Comparison of ENCODE assay signal across 30 cellular contexts in the genomic region with DNA sequence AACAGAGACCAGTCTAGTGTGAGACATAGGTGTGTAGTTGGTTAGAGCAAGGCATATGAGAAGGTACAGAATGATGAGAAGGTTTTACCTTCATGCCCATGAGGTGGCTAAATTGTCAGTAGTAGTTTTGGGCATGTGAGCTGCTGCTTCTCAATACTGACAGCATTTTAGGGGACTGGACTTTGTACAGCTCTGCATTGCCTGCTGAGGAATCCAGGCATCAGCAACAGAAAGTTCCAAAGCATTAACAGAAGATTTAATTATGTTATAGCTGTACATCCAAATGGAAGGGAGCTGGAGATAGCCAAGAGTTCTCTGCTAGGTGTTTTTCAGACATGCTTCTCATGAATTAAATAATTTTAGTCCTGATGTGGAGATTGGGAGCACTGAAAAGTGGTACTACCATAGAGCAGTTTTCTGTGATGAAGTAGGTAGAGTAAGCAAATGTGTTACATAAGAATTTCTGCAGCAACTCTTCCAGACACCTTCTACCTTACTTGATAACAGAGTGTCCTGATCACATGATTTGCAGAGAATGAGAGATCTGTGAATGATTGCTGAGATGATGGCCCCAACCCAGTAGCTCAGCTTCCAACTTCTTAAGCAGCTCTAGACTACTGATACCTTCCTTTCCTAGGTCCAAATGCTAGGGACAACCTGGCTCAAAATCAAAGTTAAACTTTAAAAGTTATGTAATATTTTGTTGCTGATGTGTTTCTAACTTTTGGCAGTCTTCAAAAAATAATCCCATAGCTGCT. TPM values are rescaled to one million over a fixed set of nuclear protein-coding genes. Genes with fewer than 3 reads are reported as not detected.
DNase-seq lines count a peak whose midpoint lies in the region; ATAC-seq and TF ChIP-seq lines count a peak whose summit lies in the region.
"Had no signal": no experiment of that assay in that cellular context is flagged by ENCODE, and none has a peak within 500 bp of the region (broad histone marks: within the 10 kb centered on the region; RNA-seq: fewer than 3 reads in every experiment).

No MANE protein-coding gene starts in this region.

- H3K4me3 ChIP-seq in hepatocyte = no peak overlapping the region
- H3K4me3 ChIP-seq in mucosa of descending colon = no peak overlapping the region
- H3K4me3 ChIP-seq: breast epithelium, lung, testis had no signal

- H3K4me3 Mint-ChIP-seq in activated T-helper 17 cell treated with anti-CD3 and anti-CD28 coated beads, Interleukin-2, amount 50 U/mL, for 72 hours = no peak overlapping the region
- H3K4me3 Mint-ChIP-seq: activated CD4-positive, alpha-beta T cell treated with anti-CD3 and anti-CD28 coated beads for 36 hours; activated CD8-positive, alpha-beta T cell treated with anti-CD3 and anti-CD28 coated beads, Interleukin-2, amount 10 ng/mL, durations not matched to agents 7 days and 5 days; activated naive CD8-positive, alpha-beta T cell; immature natural killer cell; stimulated activated naive B cell treated with anti-CD40 and anti-IgM and Interleukin-4, amounts not matched to agents 10 μg/mL and 1 μg/mL and 100 μg/mL, for 72 hours; T-helper 2 cell treated with Interferon-gamma antibody and Interleukin-4, amounts not matched to agents 5 μg/mL and 100 μg/mL, for 36 hours had no signal

- no peak overlapping the region for H3K27ac Mint-ChIP-seq in activated T-helper 17 cell treated with anti-CD3 and anti-CD28 coated beads, Interleukin-2, amount 50 U/mL, for 72 hours
- H3K27ac Mint-ChIP-seq: activated CD4-positive, alpha-beta T cell treated with anti-CD3 and anti-CD28 coated beads for 36 hours; activated CD8-positive, alpha-beta T cell treated with anti-CD3 and anti-CD28 coated beads, Interleukin-2, amount 10 ng/mL, durations not matched to agents 7 days and 5 days; activated naive CD8-positive, alpha-beta T cell; activated T-helper 2 cell treated with anti-CD3 and anti-CD28 coated beads, Interferon-gamma antibody, Interleukin-2, Interleukin-4, amounts not matched to agents 10 μg/mL and 5 μg/mL and 100 μg/mL, durations not matched to agents 14 hours and 24 hours and 36 hours; stimulated activated naive B cell treated with anti-CD40 and anti-IgM and Interleukin-4, amounts not matched to agents 10 μg/mL and 1 μg/mL and 100 μg/mL, for 72 hours; T-helper 2 cell treated with Interferon-gamma antibody and Interleukin-4, amounts not matched to agents 5 μg/mL and 100 μg/mL, for 36 hours had no signal

- peak overlapping the region; percentile 12 for H3K27ac ChIP-seq in hepatocyte
- H3K27ac ChIP-seq: breast epithelium, epithelial cell of prostate, HL-60, testis had no signal

- no peaks in the 10 kb centered on the region for H3K9me3 ChIP-seq in hepatocyte (ENCODE audit: low read depth)
- no peaks in the 10 kb centered on the region for H3K9me3 ChIP-seq in mucosa of descending colon
- H3K9me3 ChIP-seq: breast epithelium, testis had no signal

- TF ChIP-seq CTCF in hepatocyte (IDR thresholded peaks at IDR 0.05; ENCODE audit: poor library complexity) (no peak), mucosa of descending colon (IDR thresholded peaks at IDR 0.05) (no peak)

- no peaks in the 10 kb centered on the region for H3K27me3 Mint-ChIP-seq in activated T-helper 17 cell treated with anti-CD3 and anti-CD28 coated beads, Interleukin-2, amount 50 U/mL, for 72 hours
- H3K27me3 Mint-ChIP-seq: activated CD4-positive, alpha-beta T cell treated with anti-CD3 and anti-CD28 coated beads for 36 hours; activated naive CD8-positive, alpha-beta T cell had no signal

- in situ Hi-C loops in ACHN (cut with HindIII; ENCODE audit: low pct_ligation_motif_present, low pct_unique_long_range_greater_than_20kb, low sequenced_read_pairs) = no loop called here

- no peak overlapping the region for H2AFZ ChIP-seq in hepatocyte

- H3K36me3 ChIP-seq in hepatocyte (replicated peaks; ENCODE audit: insufficient read depth, low read depth) (no peaks in the 10 kb centered on the region), mucosa of descending colon (ENCODE audit: low read depth) (no peaks in the 10 kb centered on the region)
- H3K36me3 ChIP-seq: breast epithelium had no signal

- H3K9me2 ChIP-seq in hepatocyte (replicated peaks; ENCODE audit: insufficient read depth) = no peaks in the 10 kb centered on the region

- H3K4me1 Mint-ChIP-seq in activated T-helper 17 cell treated with anti-CD3 and anti-CD28 coated beads, Interleukin-2, amount 50 U/mL, for 72 hours = peaks cover 10% of the 10 kb centered on the region
- H3K4me1 Mint-ChIP-seq: stimulated activated naive B cell treated with anti-CD40 and anti-IgM and Interleukin-4, amounts not matched to agents 10 μg/mL and 1 μg/mL and 100 μg/mL, for 72 hours had no signal

- peaks cover 80% of the 10 kb centered on the region for H3K79me2 ChIP-seq in hepatocyte

- H3K4me1 ChIP-seq in hepatocyte (ENCODE audit: insufficient read depth) (peaks cover 12% of the 10 kb centered on the region), mucosa of descending colon (ENCODE audit: low read depth) (peaks cover 23% of the 10 kb centered on the region)
- H3K4me1 ChIP-seq: breast epithelium, testis had no signal

- H3K27me3 ChIP-seq in hepatocyte = no peaks in the 10 kb centered on the region
- H3K27me3 ChIP-seq: breast epithelium, testis had no signal

- DNase-seq in ACHN (peak; percentile 60), hepatocyte (ENCODE audit: low spot score) (peak; percentile 38), mucosa of descending colon (no peak), NCI-H1417 (lab: John Stamatoyannopoulos, UW) (no peak)
- DNase-seq: activated CD4-positive, alpha-beta T cell treated with anti-CD3 and anti-CD28 coated beads for 36 hours; activated CD8-positive, alpha-beta T cell treated with anti-CD3 and anti-CD28 coated beads, Interleukin-2, amount 10 ng/mL, durations not matched to agents 7 days and 5 days; anterior cingulate cortex; DMS79 treated with DMSO at 0.1 percent for 48 hours; GDM1; GOT3; immature natural killer cell; Karpas-422; NCI-H2029; NCI-H526; NK-92 treated with Interleukin-12 subunit alpha and Interleukin-12 subunit beta, amount 100 ng/mL, for 24 hours; PC-3; small intestine; stimulated activated naive B cell treated with anti-CD40 and anti-IgM and Interleukin-4, amounts not matched to agents 10 μg/mL and 1 μg/mL and 100 μg/mL, for 72 hours; testis had no signal

- H3K36me3 Mint-ChIP-seq in activated T-helper 17 cell treated with anti-CD3 and anti-CD28 coated beads, Interleukin-2, amount 50 U/mL, for 72 hours (ENCODE audit: low read depth) = no peaks in the 10 kb centered on the region
- H3K36me3 Mint-ChIP-seq: activated naive CD8-positive, alpha-beta T cell; immature natural killer cell; stimulated activated naive B cell treated with anti-CD40 and anti-IgM and Interleukin-4, amounts not matched to agents 10 μg/mL and 1 μg/mL and 100 μg/mL, for 72 hours had no signal

- H3K9me3 Mint-ChIP-seq in activated T-helper 17 cell treated with anti-CD3 and anti-CD28 coated beads, Interleukin-2, amount 50 U/mL, for 72 hours = no peaks in the 10 kb centered on the region
- H3K9me3 Mint-ChIP-seq: activated T-helper 2 cell treated with anti-CD3 and anti-CD28 coated beads, Interferon-gamma antibody, Interleukin-2, Interleukin-4, amounts not matched to agents 10 μg/mL and 5 μg/mL and 100 μg/mL, durations not matched to agents 14 hours and 24 hours and 36 hours; immature natural killer cell; stimulated activated naive B cell treated with anti-CD40 and anti-IgM and Interleukin-4, amounts not matched to agents 10 μg/mL and 1 μg/mL and 100 μg/mL, for 72 hours; T-helper 2 cell treated with Interferon-gamma antibody and Interleukin-4, amounts not matched to agents 5 μg/mL and 100 μg/mL, for 36 hours had no signal

- intact Hi-C loops in mucosa of descending colon (cut with DNase I, micrococcal nuclease) = no loop called here

- peaks cover 11% of the 10 kb centered on the region for H4K20me1 ChIP-seq in hepatocyte (ENCODE audit: insufficient read depth, poor library complexity, severe bottlenecking)

- peak overlapping the region; percentile 55 for H3K4me2 ChIP-seq in hepatocyte

- ATAC-seq in HG03432 (IDR thresholded peaks at IDR 0.05; ENCODE audit: unreplicated experiment) (peak; percentile 55), mucosa of descending colon (peak; percentile 60), GM21737 (IDR thresholded peaks at IDR 0.05; ENCODE audit: unreplicated experiment) (no peak), GM21367 (IDR thresholded peaks at IDR 0.05; ENCODE audit: unreplicated experiment) (no peak)
- ATAC-seq in activated T-helper 17 cell treated with anti-CD3 and anti-CD28 coated beads, Interleukin-2, amount 50 U/mL, for 72 hours (replicated peaks) = no peak
- ATAC-seq: activated CD4-positive, alpha-beta T cell treated with anti-CD3 and anti-CD28 coated beads for 36 hours; activated CD8-positive, alpha-beta T cell treated with anti-CD3 and anti-CD28 coated beads, Interleukin-2, amount 10 ng/mL, durations not matched to agents 7 days and 5 days; PC-3; stimulated activated naive B cell treated with anti-CD40 and anti-IgM and Interleukin-4, amounts not matched to agents 10 μg/mL and 1 μg/mL and 100 μg/mL, for 72 hours had no signal

RNA-seq across cellular contexts. Expression of a gene that starts 30.4 kb away (rescaled TPM):
- total RNA-seq in hepatocyte (53.2 and 61.0 TPM in 2 replicates), mucosa of descending colon (10 to 100 TPM; 61.8 to 94.1 (median 73.4) TPM)
- polyA plus RNA-seq in hepatocyte = 20.8 and 23.4 TPM in 2 replicates
- 10 to 100 TPM; 33.4 to 45.9 TPM for total RNA-seq in activated T-helper 17 cell treated with anti-CD3 and anti-CD28 coated beads, Interleukin-2, amount 50 U/mL, for 72 hours

Comparison
In these comparisons a context has a peak if more than half of its experiments do, and no peak if none do; other contexts are left out.
1. DNase-seq: peak in ACHN (single experiment) and hepatocyte (single experiment); none in mucosa of descending colon (0 of 3) and NCI-H1417 (0 of 3).
2. ATAC-seq: peak in HG03432 (single experiment) and mucosa of descending colon (single experiment); none in GM21737 (single experiment), GM21367 (single experiment) and activated T-helper 17 cell treated with anti-CD3 and anti-CD28 coated beads, Interleukin-2, amount 50 U/mL, for 72 hours (single experiment).